Comparison of ENCODE assay signal across 10 cellular contexts in genomic region chr6:82331031-82331773, GRCh38. TPM values are rescaled to one million over a fixed set of nuclear protein-coding genes. Genes with fewer than 3 reads are reported as not detected.
DNase-seq lines count a peak whose midpoint lies in the region; ATAC-seq, FAIRE-seq and TF ChIP-seq lines count a peak whose summit lies in the region.
"Had no signal": no experiment of that assay in that cellular context is flagged by ENCODE, and none has a peak within 500 bp of the region (broad histone marks: within the 10 kb centered on the region; RNA-seq: fewer than 3 reads in every experiment).

No MANE protein-coding gene starts in this region.

- H3K9ac ChIP-seq in astrocyte (ENCODE audit: low read length): no peak overlapping the region
- peak overlapping the region; percentile 14 for H3K9ac ChIP-seq in mesenchymal stem cell (ENCODE audit: low read length)

- H2BK15ac ChIP-seq in mesenchymal stem cell (ENCODE audit: low read depth, poor library complexity, severe bottlenecking): no peak overlapping the region

- FAIRE-seq in astrocyte (lab: Jason Lieb, UNC): peak; percentile 87
- FAIRE-seq: endothelial cell of umbilical vein had no signal

- H3K4me3 ChIP-seq in astrocyte (ENCODE audit: insufficient read depth, low read depth, low read length) (no peak overlapping the region), mesenchymal stem cell (ENCODE audit: insufficient read depth in 1 of 2, low read depth in 1 of 2, low read length in 2 of 2) (no peak overlapping the region), psoas muscle (no peak overlapping the region)

- no peaks in the 10 kb centered on the region for H3K36me3 Mint-ChIP-seq in astrocyte (ENCODE audit: low read depth, unreplicated experiment)

- H3K4me3 Mint-ChIP-seq in astrocyte (ENCODE audit: unreplicated experiment): no peak overlapping the region

- H3K9me3 Mint-ChIP-seq in astrocyte (ENCODE audit: unreplicated experiment): no peaks in the 10 kb centered on the region

- no peak for DNase-seq in GM10266 (ENCODE audit: extremely low spot score)
- DNase-seq in HT1080 (ENCODE audit: low read depth): peak; percentile 55
- DNase-seq in astrocyte (ENCODE audit: low read depth): peak; percentile 49
- peak; percentile 79 for DNase-seq in mesenchymal stem cell
- DNase-seq in left colon: no peak
- no peak for DNase-seq in psoas muscle
- DNase-seq in mucosa of gallbladder (ENCODE audit: low spot score): no peak
- DNase-seq: nucleus accumbens had no signal

- H3K18ac ChIP-seq in mesenchymal stem cell (ENCODE audit: low read depth in 1 of 2, low read length in 2 of 2): no peak overlapping the region

- H2BK5ac ChIP-seq in mesenchymal stem cell (ENCODE audit: low read depth, low read length, poor library complexity, severe bottlenecking): no peak overlapping the region

- no peak overlapping the region for H3K27ac Mint-ChIP-seq in astrocyte (ENCODE audit: unreplicated experiment)

- intact Hi-C loops in left colon (cut with DNase I, micrococcal nuclease): no loop called here
- intact Hi-C loops in psoas muscle (cut with DNase I): no loop called here

- H2AFZ ChIP-seq in astrocyte (ENCODE audit: low read depth, low read length) (no peak overlapping the region), mesenchymal stem cell (ENCODE audit: low read depth, low read length) (no peak overlapping the region)

- no peak overlapping the region for H3K23ac ChIP-seq in mesenchymal stem cell (ENCODE audit: low read length in 2 of 2)

- ATAC-seq in left colon: no peak
- no peak for ATAC-seq in GM21737 (IDR thresholded peaks at IDR 0.05; ENCODE audit: unreplicated experiment)
- ATAC-seq in psoas muscle: no peak

- 37% methylated on average over 2 of the region's 2 CpGs for WGBS in mesenchymal stem cell
- WGBS in psoas muscle, 3 donors: 5 to 9% (median 8%) methylated on average over 2 of the region's 2 CpGs

- no peak overlapping the region for H4K8ac ChIP-seq in mesenchymal stem cell (ENCODE audit: low read length)

- H4K20me1 ChIP-seq in astrocyte (ENCODE audit: insufficient read depth, low read length): no peaks in the 10 kb centered on the region

- H3K4me1 ChIP-seq in astrocyte (ENCODE audit: insufficient read depth, low read length) (no peaks in the 10 kb centered on the region), mesenchymal stem cell (ENCODE audit: control insufficient read depth, insufficient read depth, low read depth, low read length) (no peaks in the 10 kb centered on the region), psoas muscle (no peaks in the 10 kb centered on the region)

- no peaks in the 10 kb centered on the region for H3K27me3 Mint-ChIP-seq in astrocyte (ENCODE audit: low read depth, unreplicated experiment)

- H3K9me3 ChIP-seq in astrocyte (ENCODE audit: insufficient read depth, low read depth, low read length): no peaks in the 10 kb centered on the region
- no peaks in the 10 kb centered on the region for H3K9me3 ChIP-seq in mesenchymal stem cell (ENCODE audit: control insufficient read depth, low read length)
- H3K9me3 ChIP-seq in psoas muscle: no peaks in the 10 kb centered on the region

- H3K27ac ChIP-seq in astrocyte (ENCODE audit: low read depth, low read length) (no peak overlapping the region), mesenchymal stem cell (ENCODE audit: low read length, poor library complexity, severe bottlenecking) (no peak overlapping the region), psoas muscle (no peak overlapping the region)

- TF ChIP-seq CTCF in GM10266 (IDR thresholded peaks at IDR 0.05; ENCODE audit: control insufficient read depth, insufficient read depth, low read depth, missing control alignments) (peak; percentile 3), astrocyte (IDR thresholded peaks at IDR 0.05; ENCODE audit: insufficient read depth, low read depth, low read length) (no peak), psoas muscle (IDR thresholded peaks at IDR 0.05) (no peak)

- H3K4me2 ChIP-seq in astrocyte (ENCODE audit: low read length) (no peak overlapping the region), mesenchymal stem cell (ENCODE audit: low read length, poor library complexity, severe bottlenecking) (no peak overlapping the region)

- H2BK120ac ChIP-seq in mesenchymal stem cell (ENCODE audit: low read depth, low read length): no peak overlapping the region

- no peak overlapping the region for H4K91ac ChIP-seq in mesenchymal stem cell (ENCODE audit: low read length)

- H3K79me2 ChIP-seq in astrocyte (ENCODE audit: insufficient read depth, low read length): no peaks in the 10 kb centered on the region

- no peaks in the 10 kb centered on the region for H3K27me3 ChIP-seq in astrocyte (ENCODE audit: insufficient read depth, low read length)
- H3K27me3 ChIP-seq in mesenchymal stem cell (ENCODE audit: control insufficient read depth in 1 of 2, insufficient read depth in 1 of 2, low read length in 2 of 2): no peaks in the 10 kb centered on the region
- H3K27me3 ChIP-seq in psoas muscle (ENCODE audit: insufficient read depth in 3 of 3, low read length in 2 of 3): no peaks in the 10 kb centered on the region

- H3K36me3 ChIP-seq in astrocyte (ENCODE audit: insufficient read depth, low read length) (no peaks in the 10 kb centered on the region), mesenchymal stem cell (ENCODE audit: control insufficient read depth in 1 of 2, insufficient read depth in 2 of 2, low read depth in 1 of 2, low read length in 2 of 2) (no peaks in the 10 kb centered on the region), psoas muscle (ENCODE audit: insufficient read depth in 1 of 2, low read depth in 1 of 2) (no peaks in the 10 kb centered on the region)

- no peak overlapping the region for H3K4ac ChIP-seq in mesenchymal stem cell (ENCODE audit: low read depth in 1 of 2, low read length in 2 of 2)

- H3K79me1 ChIP-seq in mesenchymal stem cell (replicated peaks; ENCODE audit: low read length, poor library complexity, severe bottlenecking): no peaks in the 10 kb centered on the region

- no peak overlapping the region for H2AK5ac ChIP-seq in mesenchymal stem cell (ENCODE audit: low read length, severe bottlenecking)

- no peak overlapping the region for H3K14ac ChIP-seq in mesenchymal stem cell (ENCODE audit: low read length in 2 of 2)

- no peak overlapping the region for H2BK12ac ChIP-seq in mesenchymal stem cell (ENCODE audit: low read length in 2 of 2)

- H3K4me1 Mint-ChIP-seq in astrocyte (ENCODE audit: low read depth, unreplicated experiment): peaks cover 7% of the 10 kb centered on the region

RNA-seq across cellular contexts. Expression of gene TPBG, which starts 32.4 kb away (rescaled TPM):
- 34.3 and 42.6 TPM in 2 replicates for total RNA-seq in HT1080 (2014; rRNA removed; shearing (Covaris generic))
- polyA plus RNA-seq in HT1080 (2015; cell fraction: cytosol; rRNA removed): 91.3 and 93.3 TPM in 2 replicates
- polyA plus RNA-seq in HT1080 (2015; cell fraction: nucleus; rRNA removed): 215 and 261 TPM in 2 replicates
- total RNA-seq in astrocyte: 23.7 and 26.0 TPM in 2 replicates
- polyA plus RNA-seq in mesenchymal stem cell (2013, experiment 1 of 2): 55.2 TPM
- polyA plus RNA-seq in mesenchymal stem cell (2013, experiment 2 of 2): 56.5 TPM
- total RNA-seq in left colon: 10 to 100 TPM; 13.1 TPM
- total RNA-seq in psoas muscle: 1 to 10 TPM; 1.1 to 3.0 (median 1.9) TPM
- 1 to 10 TPM in 1 of 3 donors, under 1 TPM in 2; 0.47 to 1.3 (median 0.77) TPM for polyA plus RNA-seq in psoas muscle
- 23.5 TPM for total RNA-seq in mucosa of gallbladder

Comparison
In these comparisons a context has a peak if more than half of its experiments do, and no peak if none do; other contexts are left out.
1. DNase-seq: peak in HT1080 (single experiment), astrocyte (single experiment) and mesenchymal stem cell (single experiment); none in GM10266 (single experiment), left colon (0 of 2), psoas muscle (0 of 2) and mucosa of gallbladder (single experiment).